In the genomic region with DNA sequence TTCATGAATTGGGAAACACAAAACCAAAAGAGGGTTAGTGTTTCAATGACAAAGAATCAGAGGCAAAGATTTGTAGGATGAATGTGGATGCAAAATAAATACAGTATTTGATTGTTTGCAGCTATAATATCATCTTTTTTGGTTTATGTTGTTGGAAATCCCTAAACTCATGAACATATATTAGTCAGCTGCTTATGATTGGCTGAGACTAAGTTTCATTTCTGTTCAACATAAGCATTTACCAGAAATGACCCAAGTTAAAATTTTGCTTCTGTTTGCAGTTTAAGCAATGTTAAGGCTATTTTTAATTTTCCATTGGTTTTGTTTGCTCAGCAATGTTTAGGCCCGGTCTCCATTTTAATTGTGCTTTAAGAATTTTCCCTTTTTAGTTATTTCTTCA, we compare ENCODE assay signal across 1 cellular context.
TF ChIP-seq lines count a peak whose summit lies in the region.

No MANE protein-coding gene starts in this region.

TF ChIP-seq in A549, 52 proteins besides CTCF, POLR2A, EP300 and RAD21:
- TF ChIP-seq ELK1 (IDR thresholded peaks at IDR 0.05; ENCODE audit: low read depth, low read length) (no peak), MAFK (IDR thresholded peaks at IDR 0.05; ENCODE audit: partially characterized antibody) (peak; percentile 23), KDM1A (IDR thresholded peaks at IDR 0.05; ENCODE audit: low read depth) (no peak), SMC3 (IDR thresholded peaks at IDR 0.05) (no peak), FOXS1 (CRISPR knock-in tag; IDR thresholded peaks at IDR 0.05) (no peak), RFX5 (IDR thresholded peaks at IDR 0.05) (no peak), ZFP36 (IDR thresholded peaks at IDR 0.05; ENCODE audit: borderline replicate concordance, partially characterized antibody) (no peak), GATA3 (IDR thresholded peaks at IDR 0.05; ENCODE audit: borderline replicate concordance) (no peak)
